Comparison of ENCODE assay signal across 15 cellular contexts in the genomic region with DNA sequence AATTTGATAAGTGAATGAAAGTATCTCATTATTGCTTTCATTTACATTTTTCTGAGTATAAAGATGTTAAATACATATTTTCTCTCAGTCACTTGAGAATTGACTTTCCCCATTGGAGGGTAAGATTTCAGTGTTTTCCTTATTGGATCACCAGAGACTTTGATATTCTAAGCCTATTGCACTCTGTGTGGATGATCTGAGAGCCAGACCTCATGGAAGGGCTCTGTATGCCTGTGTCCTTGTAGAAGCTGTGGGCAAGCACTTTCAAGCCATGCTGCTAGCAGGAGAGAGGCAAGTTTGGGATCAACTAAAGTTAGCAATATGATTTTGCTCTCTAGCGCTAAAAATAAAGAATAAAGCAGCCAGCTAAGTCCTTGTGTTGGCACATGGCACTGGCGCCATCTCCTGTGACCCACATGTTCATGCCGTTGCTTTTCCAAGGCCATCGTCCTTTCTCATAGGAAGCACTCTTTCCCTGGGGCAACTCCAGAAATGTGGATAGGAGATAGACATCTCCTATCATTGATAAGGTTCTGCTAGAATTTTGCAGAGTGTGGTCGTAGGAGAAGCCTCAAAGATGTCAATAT.
A peak's percentile ranks its signal among the peaks of the same experiment; 100 is the strongest.
DNase-seq lines count a peak whose midpoint lies in the region; ATAC-seq and TF ChIP-seq lines count a peak whose summit lies in the region.
"Had no signal": no experiment of that assay in that cellular context is flagged by ENCODE, and none has a peak within 500 bp of the region (broad histone marks: within the 10 kb centered on the region; RNA-seq: fewer than 3 reads in every experiment).

No MANE protein-coding gene starts in this region.

- no peak for TF ChIP-seq POLR2A in IMR-90 (IDR thresholded peaks at IDR 0.05; ENCODE audit: low read depth, low read length)

- H2BK120ac ChIP-seq in IMR-90 (ENCODE audit: low read depth, low read length): no peak overlapping the region

- no peak overlapping the region for H3K56ac ChIP-seq in IMR-90 (ENCODE audit: extremely low read depth, insufficient read depth, low read length)

- no peak overlapping the region for H3K18ac ChIP-seq in IMR-90 (ENCODE audit: low read depth, low read length)

- H3K9ac ChIP-seq in IMR-90 (ENCODE audit: low read depth, low read length): no peak overlapping the region

- H3K9me3 ChIP-seq in IMR-90 (ENCODE audit: control insufficient read depth, insufficient read depth, low read length): no peaks in the 10 kb centered on the region
- H3K9me3 ChIP-seq: gastroesophageal sphincter, HAP-1 had no signal

- WGBS in IMR-90 (ENCODE audit: extremely low coverage in 2 of 2, insufficient read length in 1 of 2), 2 experiments: 94% methylated on average over 2 of the region's 5 CpGs; no CpG with 5 or more reads in 1 of the 2 experiments

- no peak overlapping the region for H3K4ac ChIP-seq in IMR-90 (ENCODE audit: low read depth, low read length)

- H2AK9ac ChIP-seq in IMR-90 (replicated peaks; ENCODE audit: low read depth, low read length, poor library complexity): no peak overlapping the region

- H4K8ac ChIP-seq in IMR-90 (ENCODE audit: low read depth in 2 of 2, low read length in 2 of 2): no peak overlapping the region

- no peaks in the 10 kb centered on the region for H3K27me3 ChIP-seq in IMR-90 (ENCODE audit: control insufficient read depth, insufficient read depth, low read length)
- H3K27me3 ChIP-seq in brain microvascular endothelial cell (replicated peaks): no peaks in the 10 kb centered on the region
- H3K27me3 ChIP-seq: gastroesophageal sphincter had no signal

- H3K4me3 ChIP-seq in AG04449 (ENCODE audit: low read depth, low read length) (no peak overlapping the region), IMR-90 (ENCODE audit: insufficient read depth, low read depth, low read length) (no peak overlapping the region), brain microvascular endothelial cell (ENCODE audit: low read depth, low read length) (no peak overlapping the region)
- H3K4me3 ChIP-seq: gastroesophageal sphincter, HAP-1, SK-N-MC had no signal

- no peak overlapping the region for H4K91ac ChIP-seq in IMR-90 (ENCODE audit: insufficient read depth, low read depth, low read length)

- H3K27ac ChIP-seq in IMR-90 (ENCODE audit: insufficient read depth, low read length): no peak overlapping the region
- H3K27ac ChIP-seq in brain microvascular endothelial cell: no peak overlapping the region
- H3K27ac ChIP-seq: gastroesophageal sphincter, SK-N-MC had no signal

- TF ChIP-seq RAD21 in IMR-90 (IDR thresholded peaks at IDR 0.05; ENCODE audit: low read length): peak; percentile 34

- no peak overlapping the region for H3K23ac ChIP-seq in IMR-90 (ENCODE audit: low read depth, low read length)

- ATAC-seq in IMR-90 (ENCODE audit: low read depth) (no peak), left lobe of liver (peak; percentile 15)
- ATAC-seq: gastroesophageal sphincter had no signal

- H3K9me1 ChIP-seq in IMR-90 (ENCODE audit: insufficient read depth, low read length): peaks cover 10% of the 10 kb centered on the region

- H3K4me1 ChIP-seq in IMR-90 (ENCODE audit: control insufficient read depth, insufficient read depth, low read length): peaks cover 6% of the 10 kb centered on the region
- H3K4me1 ChIP-seq: gastroesophageal sphincter, HAP-1 had no signal

- in situ Hi-C loops in IMR-90 (cut with MboI; ENCODE audit: low sequenced_read_pairs): no loop called here
- in situ Hi-C loops in brain microvascular endothelial cell (cut with HindIII; ENCODE audit: low pct_ligation_motif_present, low sequenced_read_pairs): no loop called here

- no peak overlapping the region for H2BK20ac ChIP-seq in IMR-90 (ENCODE audit: low read depth, low read length)

- CTCF ChIA-PET in AG04449 (lab: Yijun Ruan, JAX): interaction anchor here (1.5 to 1.6 kb wide), 2 partner anchors 73 to 82 kb away, joined by 3 read pairs; partner anchors contain the start of gene AOX1
- CTCF ChIA-PET in IMR-90 (lab: Yijun Ruan, JAX): no interaction called here

- no peak overlapping the region for H3K14ac ChIP-seq in IMR-90 (replicated peaks; ENCODE audit: low read depth, low read length)

- no peaks in the 10 kb centered on the region for H3K79me1 ChIP-seq in IMR-90 (ENCODE audit: low read depth in 1 of 2, low read length in 2 of 2)

- dilution Hi-C loops in IMR-90 (cut with HindIII; ENCODE audit: low sequenced_read_pairs, unreplicated experiment): no loop called here

- no TSS peak for BruUV-seq in IMR-90 (replicated peaks; lab: Mats Ljungman, UMichigan)

- H2BK15ac ChIP-seq in IMR-90 (ENCODE audit: low read depth, low read length): no peak overlapping the region

- no peaks in the 10 kb centered on the region for H4K20me1 ChIP-seq in IMR-90 (ENCODE audit: insufficient read depth, low read length)

- no peak overlapping the region for H2AFZ ChIP-seq in IMR-90 (replicated peaks; ENCODE audit: low read length, poor library complexity)

- DNase-seq in AG04449 (ENCODE audit: low read depth, low spot score) (no peak), IMR-90 (peak; percentile 10), brain microvascular endothelial cell (no peak), left lobe of liver (ENCODE audit: low spot score) (no peak), RKO (ENCODE audit: low spot score) (no peak), T-helper 2 cell (no peak), activated T-cell treated with anti-CD3 and anti-CD28 coated beads for 4 hours (no peak), DMS 273 treated with DMSO at 0.1 percent for 48 hours (lab: John Stamatoyannopoulos, UW) (no peak)
- DNase-seq: activated CD4-positive, alpha-beta T cell treated with anti-CD3 and anti-CD28 coated beads, Interleukin-2, amount 50 U/mL, for 4 hours; activated T-cell treated with anti-CD3 and anti-CD28 coated beads, Interleukin-2, amount 50 U/mL, for 48 hours; NCI-H1105 treated with DMSO at 0.1 percent for 48 hours; retina had no signal

- H3K4me2 ChIP-seq in IMR-90 (ENCODE audit: low read depth, low read length): no peak overlapping the region

- no peak overlapping the region for H2BK5ac ChIP-seq in IMR-90 (ENCODE audit: low read depth, low read length, poor library complexity, severe bottlenecking)

- TF ChIP-seq CTCF in AG04449 (IDR thresholded peaks at IDR 0.05; ENCODE audit: insufficient read depth, low read length, missing control alignments): peak; percentile 6
- TF ChIP-seq CTCF in IMR-90 (conservative IDR thresholded peaks at IDR 0.05; ENCODE audit: low read depth, low read length): 0 out of 2 replicates have a peak, but pooled peaks have one; percentile 13
- peak; percentile 44 for TF ChIP-seq CTCF in brain microvascular endothelial cell (IDR thresholded peaks at IDR 0.05; ENCODE audit: low read depth, low read length, missing control alignments)

- POLR2A ChIA-PET in AG04449 (lab: Yijun Ruan, JAX): no interaction called here
- POLR2A ChIA-PET in IMR-90 (lab: Charles Lee; ENCODE audit: unreplicated experiment): no interaction called here

- intact Hi-C loops in IMR-90 (cut with micrococcal nuclease): no loop called here

- no peak overlapping the region for H2AK5ac ChIP-seq in IMR-90 (ENCODE audit: low read depth, low read length)

- H3K36me3 ChIP-seq in IMR-90 (ENCODE audit: control insufficient read depth, insufficient read depth, low read length): no peaks in the 10 kb centered on the region
- no peaks in the 10 kb centered on the region for H3K36me3 ChIP-seq in brain microvascular endothelial cell (replicated peaks)
- H3K36me3 ChIP-seq: HAP-1 had no signal

- H4K5ac ChIP-seq in IMR-90 (ENCODE audit: low read depth, low read length): no peak overlapping the region

TF ChIP-seq in IMR-90, 13 proteins besides CTCF, POLR2A, EP300 and RAD21:
- TF ChIP-seq CEBPB (IDR thresholded peaks at IDR 0.05; ENCODE audit: low read depth, low read length): no peak
- TF ChIP-seq BHLHE40 (IDR thresholded peaks at IDR 0.05; ENCODE audit: low read depth, low read length): no peak
- TF ChIP-seq MAZ (IDR thresholded peaks at IDR 0.05; ENCODE audit: borderline replicate concordance, low read depth, low read length): no peak
- no peak for TF ChIP-seq NFE2L2 (IDR thresholded peaks at IDR 0.05; ENCODE audit: low read depth, low read length)
- TF ChIP-seq MXI1 (IDR thresholded peaks at IDR 0.05; ENCODE audit: borderline replicate concordance, low read depth, low read length): no peak
- no peak for TF ChIP-seq RFX5 (IDR thresholded peaks at IDR 0.05; ENCODE audit: low read depth, low read length)
- no peak for TF ChIP-seq SMC3 (IDR thresholded peaks at IDR 0.05; ENCODE audit: low read depth, low read length)
- TF ChIP-seq CHD1 (IDR thresholded peaks at IDR 0.05; ENCODE audit: low read depth, low read length): no peak
